In the genomic region with DNA sequence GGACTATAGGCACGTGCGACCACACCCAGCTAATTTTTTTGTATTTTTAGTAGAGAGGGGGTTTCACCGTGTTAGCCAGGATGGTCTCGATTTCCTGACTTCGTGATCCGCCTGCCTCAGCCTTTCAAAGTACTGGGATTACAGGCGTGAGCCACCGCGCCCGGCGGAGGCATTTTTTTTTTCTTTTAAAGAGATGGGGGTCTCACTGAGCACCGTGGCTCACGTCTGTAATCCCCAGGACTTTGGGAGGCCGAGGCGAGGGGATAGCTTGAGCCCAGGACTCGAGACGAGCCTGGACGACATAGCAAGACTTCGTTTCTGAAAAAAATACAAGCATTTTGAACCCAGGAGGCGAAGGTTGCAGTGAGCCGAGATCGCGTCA, we compare ENCODE assay signal across 8 cellular contexts. TPM values are rescaled to one million over a fixed set of nuclear protein-coding genes. Genes with fewer than 3 reads are reported as not detected.
A peak's percentile ranks its signal among the peaks of the same experiment; 100 is the strongest.
DNase-seq lines count a peak whose midpoint lies in the region; ATAC-seq and TF ChIP-seq lines count a peak whose summit lies in the region.
"Not testable (repeated sequence)": the region's sequence is repeated elsewhere in the genome, so short reads cannot be mapped to it uniquely, and the experiment has no call there.

No MANE protein-coding gene starts in this region.

- H3K27me3 Mint-ChIP-seq in CD8-positive, alpha-beta T cell (ENCODE audit: low read depth); T-helper 17 cell; activated naive CD8-positive, alpha-beta T cell treated with anti-CD3 and anti-CD28 coated beads, Interleukin-2, amount 50 U/mL, for 24 hours: not testable (repeated sequence)

- peaks cover 35% of the 10 kb centered on the region for H3K4me1 ChIP-seq in CD8-positive, alpha-beta T cell (ENCODE audit: insufficient read depth, low read length)
- H3K4me1 ChIP-seq in HUES6 (ENCODE audit: control insufficient read depth, insufficient read depth, low read length); trophoblast cell (ENCODE audit: control insufficient read depth in 1 of 2, insufficient read depth in 2 of 2, low read length in 2 of 2): not testable (repeated sequence)
- H3K4me1 ChIP-seq in right lobe of liver = peaks cover 0 to 26% (median 0%) of the 10 kb centered on the region in 4 donors
- peaks cover 17% of the 10 kb centered on the region for H3K4me1 ChIP-seq in thymus (ENCODE audit: control insufficient read depth, insufficient read depth, low read length)

- not testable (repeated sequence) for H3K79me1 ChIP-seq in trophoblast cell (ENCODE audit: low read length)

- H3K4me3 Mint-ChIP-seq in CD8-positive, alpha-beta T cell = peak overlapping the region; percentile 83
- H3K4me3 Mint-ChIP-seq in T-helper 17 cell = peak overlapping the region; percentile 88
- H3K4me3 Mint-ChIP-seq in activated naive CD8-positive, alpha-beta T cell treated with anti-CD3 and anti-CD28 coated beads, Interleukin-2, amount 50 U/mL, for 24 hours = peak overlapping the region; percentile 85

- not testable (repeated sequence) for H3K27ac ChIP-seq in CD8-positive, alpha-beta T cell (ENCODE audit: low read depth, low read length); trophoblast cell (ENCODE audit: low read depth, low read length); thymus (ENCODE audit: low read depth)
- H3K27ac ChIP-seq in HUES6 (ENCODE audit: low read depth, low read length) (peak overlapping the region; percentile 48; the same call in 1 of the 2 replicates), right lobe of liver (peak overlapping the region; percentile 76 to 100 (median 86))

- H3K9ac ChIP-seq in HUES6 (ENCODE audit: low read length) = peak overlapping the region; percentile 63
- H3K9ac ChIP-seq in trophoblast cell (ENCODE audit: low read length) = not testable (repeated sequence)

- not testable (repeated sequence) for TF ChIP-seq CTCF in CD8-positive, alpha-beta T cell (IDR thresholded peaks at IDR 0.05); epithelial cell of proximal tubule (conservative IDR thresholded peaks at IDR 0.05; ENCODE audit: low read depth, low read length); right lobe of liver (IDR thresholded peaks at IDR 0.05)

- H3K36me3 Mint-ChIP-seq in CD8-positive, alpha-beta T cell = peaks cover 30% of the 10 kb centered on the region
- H3K36me3 Mint-ChIP-seq in T-helper 17 cell (ENCODE audit: low read depth) = not testable (repeated sequence)
- H3K36me3 Mint-ChIP-seq in activated naive CD8-positive, alpha-beta T cell treated with anti-CD3 and anti-CD28 coated beads, Interleukin-2, amount 50 U/mL, for 24 hours (ENCODE audit: low read depth) = peaks cover 28% of the 10 kb centered on the region

- H3K9me3 Mint-ChIP-seq in CD8-positive, alpha-beta T cell; activated naive CD8-positive, alpha-beta T cell treated with anti-CD3 and anti-CD28 coated beads, Interleukin-2, amount 50 U/mL, for 24 hours: not testable (repeated sequence)

- not testable (repeated sequence) for ATAC-seq in CD8-positive, alpha-beta T cell; T-helper 17 cell; activated naive CD8-positive, alpha-beta T cell treated with anti-CD3 and anti-CD28 coated beads, Interleukin-2, amount 50 U/mL, for 24 hours; right lobe of liver

- not testable (repeated sequence) for H3K27ac Mint-ChIP-seq in CD8-positive, alpha-beta T cell; activated naive CD8-positive, alpha-beta T cell treated with anti-CD3 and anti-CD28 coated beads, Interleukin-2, amount 50 U/mL, for 24 hours
- H3K27ac Mint-ChIP-seq in T-helper 17 cell = peak overlapping the region; percentile 49

- H3K27me3 ChIP-seq in CD8-positive, alpha-beta T cell (ENCODE audit: insufficient read depth, low read length); HUES6 (ENCODE audit: control insufficient read depth, insufficient read depth, low read length); right lobe of liver; trophoblast cell (ENCODE audit: insufficient read depth, low read length); thymus (ENCODE audit: control insufficient read depth, insufficient read depth): not testable (repeated sequence)

- peaks cover 12% of the 10 kb centered on the region for H3K36me3 ChIP-seq in CD8-positive, alpha-beta T cell (ENCODE audit: insufficient read depth, low read length)
- peaks cover 21% of the 10 kb centered on the region for H3K36me3 ChIP-seq in HUES6 (ENCODE audit: control insufficient read depth, insufficient read depth, low read length)
- H3K36me3 ChIP-seq in right lobe of liver = peaks cover 4 to 18% (median 12%) of the 10 kb centered on the region in 4 donors
- peaks cover 13 to 21% of the 10 kb centered on the region in 2 experiments for H3K36me3 ChIP-seq in trophoblast cell (ENCODE audit: control insufficient read depth in 1 of 2, insufficient read depth in 2 of 2, low read length in 2 of 2)
- H3K36me3 ChIP-seq in thymus (ENCODE audit: control insufficient read depth, insufficient read depth) = peaks cover 19% of the 10 kb centered on the region

- H3K4me1 Mint-ChIP-seq in CD8-positive, alpha-beta T cell (ENCODE audit: low read depth) = peaks cover 42% of the 10 kb centered on the region
- H3K4me1 Mint-ChIP-seq in T-helper 17 cell = peaks cover 32% of the 10 kb centered on the region
- peaks cover 51% of the 10 kb centered on the region for H3K4me1 Mint-ChIP-seq in activated naive CD8-positive, alpha-beta T cell treated with anti-CD3 and anti-CD28 coated beads, Interleukin-2, amount 50 U/mL, for 24 hours

- H2AK5ac ChIP-seq in trophoblast cell (ENCODE audit: low read length) = not testable (repeated sequence)

- not testable (repeated sequence) for DNase-seq in CD8-positive, alpha-beta T cell; T-helper 17 cell; activated naive CD8-positive, alpha-beta T cell treated with anti-CD3 and anti-CD28 coated beads, Interleukin-2, amount 50 U/mL, for 24 hours; epithelial cell of proximal tubule (ENCODE audit: low read depth); right lobe of liver; trophoblast cell

- H3K4me3 ChIP-seq in CD8-positive, alpha-beta T cell (ENCODE audit: low read depth, low read length) = peak overlapping the region; percentile 71
- peak overlapping the region; percentile 54 for H3K4me3 ChIP-seq in HUES6 (ENCODE audit: low read depth, low read length)
- peak overlapping the region; percentile 36 for H3K4me3 ChIP-seq in epithelial cell of proximal tubule (ENCODE audit: low read depth, low read length)
- H3K4me3 ChIP-seq in right lobe of liver = peak overlapping the region in 2 of 3 donors; percentile 20 to 51
- not testable (repeated sequence) for H3K4me3 ChIP-seq in trophoblast cell (ENCODE audit: low read depth, low read length)
- H3K4me3 ChIP-seq in thymus (ENCODE audit: low read length) = peak overlapping the region; percentile 47

- H2AFZ ChIP-seq in trophoblast cell (ENCODE audit: insufficient read depth, low read length, poor library complexity) = not testable (repeated sequence)

- not testable (repeated sequence) for H3K4ac ChIP-seq in trophoblast cell (ENCODE audit: low read depth, low read length)

- not testable (repeated sequence) for H3K9me3 ChIP-seq in CD8-positive, alpha-beta T cell (ENCODE audit: low read length); HUES6 (ENCODE audit: control insufficient read depth, insufficient read depth, low read depth, low read length); T-helper 17 cell (ENCODE audit: control insufficient read depth, low read length, poor library complexity, severe bottlenecking); right lobe of liver; trophoblast cell (ENCODE audit: insufficient read depth, low read depth, low read length); thymus (ENCODE audit: control insufficient read depth)

- intact Hi-C loops in CD8-positive, alpha-beta T cell (cut with DNase I, micrococcal nuclease) = loop anchor here (1.0 to 10.0 kb wide), 4 partner anchors 29 to 199 kb away; partner anchors contain the start of gene TRPV2 (in 2 of the 2)
- intact Hi-C loops in right lobe of liver (cut with DNase I) = not testable (repeated sequence)

- 54% methylated on average over 21 of the region's 23 CpGs for WGBS in right lobe of liver (ENCODE audit: insufficient coverage, low coverage, low lambda C conversion rate, missing lambda C conversion rate)
- WGBS in trophoblast cell (ENCODE audit: extremely low coverage, insufficient coverage, insufficient read length) = no CpG with 5 or more reads among the region's 23 CpGs
- WGBS in thymus = 44% methylated on average over 23 of the region's 23 CpGs

- TF ChIP-seq POLR2A in right lobe of liver (IDR thresholded peaks at IDR 0.05) = not testable (repeated sequence)

- H2BK120ac ChIP-seq in trophoblast cell (ENCODE audit: insufficient read depth, low read length, poor library complexity) = not testable (repeated sequence)

- not testable (repeated sequence) for H2BK5ac ChIP-seq in trophoblast cell (ENCODE audit: low read depth, low read length, poor library complexity)

- POLR2A ChIA-PET in CD8-positive, alpha-beta T cell (lab: Charles Lee) = interaction anchor here (0.7 to 1.7 kb wide), 4 partner anchors 30 to 216 kb away, joined by 3 to 5 read pairs (median 3); no protein-coding TSS in a partner anchor

- H4K91ac ChIP-seq in trophoblast cell (ENCODE audit: low read depth, low read length) = not testable (repeated sequence)

- CTCF ChIA-PET in CD8-positive, alpha-beta T cell (lab: Charles Lee) = interaction anchor here (0.6 to 3.9 kb wide), 9 partner anchors 22 to 135 kb away, joined by 3 to 40 read pairs (median 4); partner anchors contain the start of gene TRPV2

- H3K23ac ChIP-seq in trophoblast cell (ENCODE audit: low read length) = not testable (repeated sequence)

- H3K79me2 ChIP-seq in trophoblast cell (ENCODE audit: control insufficient read depth, insufficient read depth, low read length, poor library complexity) = not testable (repeated sequence)

- peak overlapping the region; percentile 94 for H3K4me2 ChIP-seq in trophoblast cell (ENCODE audit: low read length)

- H2BK12ac ChIP-seq in trophoblast cell (ENCODE audit: low read length) = not testable (repeated sequence)

- not testable (repeated sequence) for H4K8ac ChIP-seq in trophoblast cell (ENCODE audit: low read depth, low read length)

- H4K12ac ChIP-seq in trophoblast cell (ENCODE audit: low read depth, low read length) = not testable (repeated sequence)

- H3K14ac ChIP-seq in trophoblast cell (ENCODE audit: low read length) = not testable (repeated sequence)

- not testable (repeated sequence) for H3K18ac ChIP-seq in trophoblast cell (ENCODE audit: low read length)

RNA-seq across cellular contexts. Expression of gene UBB, which starts 5.2 kb away (rescaled TPM):
- total RNA-seq in CD8-positive, alpha-beta T cell = 100 to 1,000 TPM; 829 to 863 TPM
- total RNA-seq in T-helper 17 cell (100 to 1,000 TPM; 819 to 876 TPM), epithelial cell of proximal tubule (1,348 and 1,532 TPM in 2 replicates), right lobe of liver (1,000 to 10,000 TPM; 1,045 to 2,319 (median 1,420) TPM)
- 2,269 and 2,298 TPM in 2 replicates for polyA plus RNA-seq in trophoblast cell (2013)
- polyA plus RNA-seq in thymus = 820 TPM

RNA-seq across cellular contexts. Expression of gene TRPV2, which starts 29.3 kb away (rescaled TPM):
- total RNA-seq in CD8-positive, alpha-beta T cell = 10 to 100 TPM; 37.1 to 37.4 TPM
- total RNA-seq in T-helper 17 cell (10 to 100 TPM; 87.1 to 91.1 TPM), epithelial cell of proximal tubule (8.5 and 28.4 TPM in 2 replicates), right lobe of liver (1 to 10 TPM; 3.3 to 8.2 (median 4.8) TPM)
- polyA plus RNA-seq in trophoblast cell (2013) = 202 and 233 TPM in 2 replicates
- polyA plus RNA-seq in thymus = 39.8 TPM

RNA-seq across cellular contexts. Expression of gene CENPV, which starts 32.8 kb away (rescaled TPM):
- total RNA-seq in CD8-positive, alpha-beta T cell = 10 to 100 TPM; 28.8 to 31.8 TPM
- 1 to 10 TPM; 6.9 to 9.2 TPM for total RNA-seq in T-helper 17 cell
- 91.3 and 144 TPM in 2 replicates for total RNA-seq in epithelial cell of proximal tubule
- total RNA-seq in right lobe of liver = 10 to 100 TPM; 19.8 to 34.5 (median 24.8) TPM
- polyA plus RNA-seq in trophoblast cell (2013) = 14.4 and 14.8 TPM in 2 replicates
- polyA plus RNA-seq in thymus = 85.2 TPM
